ENCODE assay signal across 8 cellular contexts in genomic region chr15:41967506-41968206, GRCh38. TPM values are rescaled to one million over a fixed set of nuclear protein-coding genes. Genes with fewer than 3 reads are reported as not detected.
DNase-seq lines count a peak whose midpoint lies in the region; ATAC-seq and TF ChIP-seq lines count a peak whose summit lies in the region.

No MANE protein-coding gene starts in this region.

- peak overlapping the region; percentile 43 for H3K27ac ChIP-seq in upper lobe of right lung

- peaks cover 0 to 34% of the 10 kb centered on the region in 2 donors for H3K36me3 Mint-ChIP-seq in activated naive CD4-positive, alpha-beta T cell treated with anti-CD3 and anti-CD28 coated beads, Interleukin-2, amount 50 U/mL, for 72 hours
- H3K36me3 Mint-ChIP-seq in activated T-cell treated with anti-CD3 and anti-CD28 coated beads, Interleukin-2, amount 50 U/mL, for 72 hours (ENCODE audit: insufficient read depth in 2 of 2), result peaks cover 3 to 4% of the 10 kb centered on the region in 2 donors

- WGBS in lower leg skin, 2 donors, result 65 to 66% methylated on average over 4 of the region's 4 CpGs

- no peaks in the 10 kb centered on the region for H3K27me3 ChIP-seq in upper lobe of right lung

- H3K36me3 ChIP-seq in upper lobe of right lung, result no peaks in the 10 kb centered on the region

- H3K27ac Mint-ChIP-seq in activated naive CD4-positive, alpha-beta T cell treated with anti-CD3 and anti-CD28 coated beads, Interleukin-2, amount 50 U/mL, for 72 hours, result peak overlapping the region; percentile 63 to 89
- H3K27ac Mint-ChIP-seq in activated T-cell treated with anti-CD3 and anti-CD28 coated beads, Interleukin-2, amount 50 U/mL, for 72 hours, result peak overlapping the region; percentile 55

- H3K27me3 Mint-ChIP-seq in activated T-cell treated with anti-CD3 and anti-CD28 coated beads, Interleukin-2, amount 50 U/mL, for 72 hours (ENCODE audit: low read depth), result no peaks in the 10 kb centered on the region

- peaks cover 54% of the 10 kb centered on the region for H3K4me1 Mint-ChIP-seq in activated T-cell treated with anti-CD3 and anti-CD28 coated beads, Interleukin-2, amount 50 U/mL, for 72 hours (ENCODE audit: low read depth)

- no peaks in the 10 kb centered on the region for H3K9me3 ChIP-seq in upper lobe of right lung

- intact Hi-C loops in lower leg skin (cut with DNase I; ENCODE audit: low total_unique reads) (no loop called here), upper lobe of right lung (cut with DNase I) (no loop called here)

- TF ChIP-seq CTCF in lower leg skin (IDR thresholded peaks at IDR 0.05) (no peak), upper lobe of right lung (IDR thresholded peaks at IDR 0.05) (no peak)

- ATAC-seq in activated naive CD4-positive, alpha-beta T cell treated with anti-CD3 and anti-CD28 coated beads, Interleukin-2, amount 50 U/mL, for 72 hours, result no peak
- ATAC-seq in activated T-cell treated with anti-CD3 and anti-CD28 coated beads, Interleukin-2, amount 50 U/mL, for 72 hours (replicated peaks in 1 of 2), result no peak
- ATAC-seq in upper lobe of right lung (peak; percentile 41), HG03521 (IDR thresholded peaks at IDR 0.05; ENCODE audit: unreplicated experiment) (no peak)

- DNase-seq in activated naive CD4-positive, alpha-beta T cell treated with anti-CD3 and anti-CD28 coated beads, Interleukin-2, amount 50 U/mL, for 72 hours (ENCODE audit: low spot score in 2 of 2), result no peak
- no peak for DNase-seq in activated naive CD4-positive, alpha-beta T cell treated with anti-CD3 and anti-CD28 coated beads, Interleukin-2, amount 50 U/mL, for 16 hours
- no peak for DNase-seq in activated T-cell treated with anti-CD3 and anti-CD28 coated beads, Interleukin-2, amount 50 U/mL, for 72 hours
- DNase-seq in lower leg skin (ENCODE audit: low spot score in 2 of 2) (peak; percentile 60 to 82), upper lobe of right lung (no peak), cerebellar nuclear complex (lab: John Stamatoyannopoulos, UW) (no peak), NCI-H1694 treated with DMSO at 0.1 percent for 48 hours (lab: John Stamatoyannopoulos, UW) (no peak)

- H3K9me3 Mint-ChIP-seq in activated naive CD4-positive, alpha-beta T cell treated with anti-CD3 and anti-CD28 coated beads, Interleukin-2, amount 50 U/mL, for 72 hours, result no peaks in the 10 kb centered on the region
- H3K9me3 Mint-ChIP-seq in activated T-cell treated with anti-CD3 and anti-CD28 coated beads, Interleukin-2, amount 50 U/mL, for 72 hours, result no peaks in the 10 kb centered on the region

- H3K4me1 ChIP-seq in upper lobe of right lung, result peaks cover 42% of the 10 kb centered on the region

- H3K4me3 ChIP-seq in lower leg skin (ENCODE audit: low read depth, poor library complexity, severe bottlenecking) (no peak overlapping the region), upper lobe of right lung (no peak overlapping the region)

- H3K4me3 Mint-ChIP-seq in activated T-cell treated with anti-CD3 and anti-CD28 coated beads, Interleukin-2, amount 50 U/mL, for 72 hours, result peak overlapping the region; percentile 15 to 74

- TF ChIP-seq POLR2A in lower leg skin (IDR thresholded peaks at IDR 0.05), result no peak

RNA-seq across cellular contexts. Expression of gene EHD4, which starts 4.7 kb away (rescaled TPM):
- total RNA-seq in activated naive CD4-positive, alpha-beta T cell treated with anti-CD3 and anti-CD28 coated beads, Interleukin-2, amount 50 U/mL, for 72 hours, result 10 to 100 TPM; 25.3 to 60.0 TPM
- total RNA-seq in activated T-cell treated with anti-CD3 and anti-CD28 coated beads, Interleukin-2, amount 50 U/mL, for 72 hours, result 10 to 100 TPM; 22.6 to 32.7 TPM
- total RNA-seq in lower leg skin, result 10 to 100 TPM; 19.6 to 27.3 (median 23.3) TPM
- total RNA-seq in upper lobe of right lung, result 39.5 TPM

RNA-seq across cellular contexts. Expression of gene PLA2G4E, which starts 53.2 kb away (rescaled TPM):
- total RNA-seq in activated naive CD4-positive, alpha-beta T cell treated with anti-CD3 and anti-CD28 coated beads, Interleukin-2, amount 50 U/mL, for 72 hours, result not detected
- total RNA-seq in activated T-cell treated with anti-CD3 and anti-CD28 coated beads, Interleukin-2, amount 50 U/mL, for 72 hours, result not detected
- total RNA-seq in lower leg skin (10 to 100 TPM; 49.8 to 67.2 (median 51.5) TPM), upper lobe of right lung (1.5 TPM)

Comparison
In these comparisons a context has a peak if more than half of its experiments do, and no peak if none do; other contexts are left out.
1. DNase-seq: peak in lower leg skin (2 of 2); none in activated naive CD4-positive, alpha-beta T cell treated with anti-CD3 and anti-CD28 coated beads, Interleukin-2, amount 50 U/mL, for 72 hours (0 of 2), activated naive CD4-positive, alpha-beta T cell treated with anti-CD3 and anti-CD28 coated beads, Interleukin-2, amount 50 U/mL, for 16 hours (single experiment), activated T-cell treated with anti-CD3 and anti-CD28 coated beads, Interleukin-2, amount 50 U/mL, for 72 hours (0 of 2), upper lobe of right lung (single experiment), cerebellar nuclear complex (0 of 2) and NCI-H1694 treated with DMSO at 0.1 percent for 48 hours (single experiment).
2. RNA of gene PLA2G4E, which starts 53.2 kb away (total RNA-seq): 49.8 to 67.2 TPM in lower leg skin; 1.5 TPM in upper lobe of right lung (single experiment), not detected in activated naive CD4-positive, alpha-beta T cell treated with anti-CD3 and anti-CD28 coated beads, Interleukin-2, amount 50 U/mL, for 72 hours and not detected in activated T-cell treated with anti-CD3 and anti-CD28 coated beads, Interleukin-2, amount 50 U/mL, for 72 hours; every median in the first group is over 10 times any median in the second.